Comparison of ENCODE assay signal across 8 cellular contexts in genomic region chr12:99983721-99984258, GRCh38. TPM values are rescaled to one million over a fixed set of nuclear protein-coding genes. Genes with fewer than 3 reads are reported as not detected.
DNase-seq lines count a peak whose midpoint lies in the region; ATAC-seq and TF ChIP-seq lines count a peak whose summit lies in the region.

No MANE protein-coding gene starts in this region.

- no peak for TF ChIP-seq EP300 in gastroesophageal sphincter (IDR thresholded peaks at IDR 0.05)

- H3K27me3 ChIP-seq in HUES48 (ENCODE audit: control insufficient read depth, insufficient read depth, low read length) (peaks cover 29% of the 10 kb centered on the region), gastroesophageal sphincter (no peaks in the 10 kb centered on the region), rectal smooth muscle tissue (ENCODE audit: control insufficient read depth, insufficient read depth, low read length) (no peaks in the 10 kb centered on the region)

- no peak overlapping the region for H3K27ac ChIP-seq in HUES48 (ENCODE audit: low read depth, low read length)
- peak overlapping the region; percentile 26 to 89 (median 86) for H3K27ac ChIP-seq in gastroesophageal sphincter
- peak overlapping the region; percentile 44 for H3K27ac ChIP-seq in rectal smooth muscle tissue (ENCODE audit: low read depth, low read length)

- 7 to 8% methylated on average over 12 to 15 of the region's 16 CpGs for WGBS in gastroesophageal sphincter (ENCODE audit: low coverage in 1 of 2), 2 donors

- H3K36me3 ChIP-seq in HUES48 (ENCODE audit: control insufficient read depth, insufficient read depth, low read length): no peaks in the 10 kb centered on the region
- no peaks in the 10 kb centered on the region for H3K36me3 ChIP-seq in gastroesophageal sphincter
- no peaks in the 10 kb centered on the region for H3K36me3 ChIP-seq in rectal smooth muscle tissue (ENCODE audit: control insufficient read depth, insufficient read depth, low read length)

- no peak for TF ChIP-seq POLR2A in gastroesophageal sphincter (IDR thresholded peaks at IDR 0.05)

- H3K4me1 ChIP-seq in HUES48 (ENCODE audit: control insufficient read depth, insufficient read depth, low read length) (peaks cover 15% of the 10 kb centered on the region), gastroesophageal sphincter (peaks cover 0 to 29% (median 3%) of the 10 kb centered on the region in 3 donors), rectal smooth muscle tissue (ENCODE audit: control insufficient read depth, insufficient read depth, low read length) (peaks cover 5% of the 10 kb centered on the region)

- TF ChIP-seq CTCF in gastroesophageal sphincter (IDR thresholded peaks at IDR 0.05): no peak

- H3K9ac ChIP-seq in HUES48 (ENCODE audit: low read depth, low read length) (no peak overlapping the region), rectal smooth muscle tissue (ENCODE audit: low read length) (no peak overlapping the region)

- H3K9me3 ChIP-seq in HUES48 (ENCODE audit: control insufficient read depth, insufficient read depth, low read length) (no peaks in the 10 kb centered on the region), gastroesophageal sphincter (no peaks in the 10 kb centered on the region)

- peak; percentile 18 to 43 for DNase-seq in SHP77 (lab: John Stamatoyannopoulos, UW)
- no peak for DNase-seq in activated CD8-positive, alpha-beta memory T cell treated with anti-CD3 and anti-CD28 coated beads, Interleukin-2, amount 50 U/mL, for 48 hours

- ATAC-seq in gastroesophageal sphincter: peak; percentile 6
- no peak for ATAC-seq in GM19023 (IDR thresholded peaks at IDR 0.05; ENCODE audit: unreplicated experiment)
- ATAC-seq in HG03097 (IDR thresholded peaks at IDR 0.05; ENCODE audit: low FRiP score, unreplicated experiment): no peak
- ATAC-seq in HG03135 (IDR thresholded peaks at IDR 0.05; ENCODE audit: unreplicated experiment): no peak

- peak overlapping the region; percentile 95 for H3K4me3 ChIP-seq in HUES48 (ENCODE audit: low read depth, low read length)
- H3K4me3 ChIP-seq in gastroesophageal sphincter: peak overlapping the region; percentile 71 to 74
- peak overlapping the region; percentile 79 for H3K4me3 ChIP-seq in rectal smooth muscle tissue (ENCODE audit: low read length)

RNA-seq across cellular contexts. Expression of gene ANKS1B, which starts 0.9 kb away (rescaled TPM):
- total RNA-seq in gastroesophageal sphincter: 10 to 100 TPM in 3 of 4 donors, 1 to 10 TPM in 1; 9.9 to 31.1 (median 21.4) TPM
